15 cellular contexts compared by ENCODE assay signal in genomic region chr13:86838411-86839120, GRCh38.
DNase-seq lines count a peak whose midpoint lies in the region; ATAC-seq and TF ChIP-seq lines count a peak whose summit lies in the region.
"Had no signal": no experiment of that assay in that cellular context is flagged by ENCODE, and none has a peak within 500 bp of the region (broad histone marks: within the 10 kb centered on the region; RNA-seq: fewer than 3 reads in every experiment).

No MANE protein-coding gene starts in this region.

- no peak for TF ChIP-seq CTCF in LNCaP clone FGC (IDR thresholded peaks at IDR 0.05; ENCODE audit: control insufficient read depth, extremely low read depth, insufficient read depth)

- H3K4me3 Mint-ChIP-seq in activated T-helper 17 cell treated with anti-CD3 and anti-CD28 coated beads, Interleukin-2, amount 50 U/mL, for 72 hours: no peak overlapping the region

- ATAC-seq in activated T-helper 17 cell treated with anti-CD3 and anti-CD28 coated beads, Interleukin-2, amount 50 U/mL, for 72 hours (replicated peaks): no peak
- ATAC-seq in GM21381 (IDR thresholded peaks at IDR 0.05; ENCODE audit: unreplicated experiment): no peak
- ATAC-seq: A549 had no signal

- H3K9me3 ChIP-seq in BLaER1 treated with 17β-estradiol and CSF1 and Interleukin-3, amounts not matched to agents 10 nM and 100 nM (replicated peaks in 1 of 11): peaks cover 40 to 54% (median 49%) of the 10 kb centered on the region in 11 experiments
- H3K9me3 ChIP-seq in trophoblast cell (ENCODE audit: insufficient read depth, low read depth, low read length): peaks cover 9% of the 10 kb centered on the region
- H3K9me3 ChIP-seq: A549 had no signal

- peaks cover 14 to 22% (median 20%) of the 10 kb centered on the region in 10 experiments for H3K4me1 ChIP-seq in BLaER1 treated with 17β-estradiol and CSF1 and Interleukin-3, amounts not matched to agents 10 nM and 100 nM
- H3K4me1 ChIP-seq in trophoblast cell (ENCODE audit: control insufficient read depth in 1 of 2, insufficient read depth in 2 of 2, low read length in 2 of 2): peaks cover 5% of the 10 kb centered on the region in 2 experiments
- H3K4me1 ChIP-seq: A549 had no signal

- TF ChIP-seq POLR2A in erythroblast (IDR thresholded peaks at IDR 0.05; ENCODE audit: low read length): no peak

- peak overlapping the region; percentile 49 for H3K14ac ChIP-seq in trophoblast cell (ENCODE audit: low read length)

- no peak overlapping the region for H2AK5ac ChIP-seq in trophoblast cell (ENCODE audit: low read length)

- H3K18ac ChIP-seq in trophoblast cell (ENCODE audit: low read length): peak overlapping the region; percentile 29

- H3K79me1 ChIP-seq in trophoblast cell (ENCODE audit: low read length): no peaks in the 10 kb centered on the region

- no peak overlapping the region for H3K23ac ChIP-seq in trophoblast cell (ENCODE audit: low read length)

- no peak overlapping the region for H2BK120ac ChIP-seq in trophoblast cell (ENCODE audit: insufficient read depth, low read length, poor library complexity)

- peaks cover 2% of the 10 kb centered on the region for H3K79me2 ChIP-seq in trophoblast cell (ENCODE audit: control insufficient read depth, insufficient read depth, low read length, poor library complexity)

- no peaks in the 10 kb centered on the region for H3K4me1 Mint-ChIP-seq in activated T-helper 17 cell treated with anti-CD3 and anti-CD28 coated beads, Interleukin-2, amount 50 U/mL, for 72 hours

- no peak overlapping the region for H3K4ac ChIP-seq in trophoblast cell (ENCODE audit: low read depth, low read length)

- no peaks in the 10 kb centered on the region for H3K27me3 Mint-ChIP-seq in activated T-helper 17 cell treated with anti-CD3 and anti-CD28 coated beads, Interleukin-2, amount 50 U/mL, for 72 hours

- no peaks in the 10 kb centered on the region for H4K20me1 ChIP-seq in BLaER1 treated with 17β-estradiol and CSF1 and Interleukin-3, amounts not matched to agents 10 nM and 100 nM

- no CpG with 5 or more reads among the region's 10 CpGs for WGBS in trophoblast cell (ENCODE audit: extremely low coverage, insufficient coverage, insufficient read length)

- no peaks in the 10 kb centered on the region for H3K27me3 ChIP-seq in BLaER1 treated with 17β-estradiol and CSF1 and Interleukin-3, amounts not matched to agents 10 nM and 100 nM
- H3K27me3 ChIP-seq in trophoblast cell (ENCODE audit: insufficient read depth, low read length): no peaks in the 10 kb centered on the region

- peak overlapping the region; percentile 64 to 90 (median 77) for H3K4me2 ChIP-seq in BLaER1 treated with 17β-estradiol and CSF1 and Interleukin-3, amounts not matched to agents 10 nM and 100 nM
- no peak overlapping the region for H3K4me2 ChIP-seq in trophoblast cell (ENCODE audit: low read length)
- H3K4me2 ChIP-seq: A549 had no signal

- peak overlapping the region; percentile 13 for H4K8ac ChIP-seq in trophoblast cell (ENCODE audit: low read depth, low read length)

- DNase-seq in LNCaP clone FGC (ENCODE audit: low read depth): no peak
- DNase-seq in islet precursor cell: peak; percentile 68
- no peak for DNase-seq in trophoblast cell
- DNase-seq in erythroblast (lab: John Stamatoyannopoulos, UW): no peak
- DNase-seq in germinal center (ENCODE audit: low spot score): no peak
- DNase-seq: NCI-H1105; NCI-H2107; NCI-H510A; NCI-H748 treated with DMSO at 0.1 percent for 48 hours; NK-92 treated with Interleukin-12 subunit alpha and Interleukin-12 subunit beta, amount 100 ng/mL, for 24 hours; Right ventricle myocardium superior had no signal

- H3K4me3 ChIP-seq in BLaER1 treated with 17β-estradiol and CSF1 and Interleukin-3, amounts not matched to agents 10 nM and 100 nM: peak overlapping the region in 7 of 10 experiments; percentile 6 to 40 (median 30); a peak in 5 of 20 replicates
- peak overlapping the region; percentile 23; the same call in 1 of the 2 replicates for H3K4me3 ChIP-seq in LNCaP clone FGC (ENCODE audit: low read depth, low read length)
- no peak overlapping the region for H3K4me3 ChIP-seq in trophoblast cell (ENCODE audit: low read depth, low read length)
- H3K4me3 ChIP-seq: A549 had no signal

- no peak overlapping the region for H2AFZ ChIP-seq in trophoblast cell (ENCODE audit: insufficient read depth, low read length, poor library complexity)

- no peaks in the 10 kb centered on the region for H3K36me3 Mint-ChIP-seq in activated T-helper 17 cell treated with anti-CD3 and anti-CD28 coated beads, Interleukin-2, amount 50 U/mL, for 72 hours (ENCODE audit: low read depth)

- H3K9me3 Mint-ChIP-seq in activated T-helper 17 cell treated with anti-CD3 and anti-CD28 coated beads, Interleukin-2, amount 50 U/mL, for 72 hours: peaks cover 16% of the 10 kb centered on the region

- no peak overlapping the region for H3K27ac Mint-ChIP-seq in activated T-helper 17 cell treated with anti-CD3 and anti-CD28 coated beads, Interleukin-2, amount 50 U/mL, for 72 hours

- peaks cover 0 to 6% (median 0%) of the 10 kb centered on the region in 11 experiments; a peak in 3 of 22 replicates for H3K36me3 ChIP-seq in BLaER1 treated with 17β-estradiol and CSF1 and Interleukin-3, amounts not matched to agents 10 nM and 100 nM
- no peaks in the 10 kb centered on the region for H3K36me3 ChIP-seq in trophoblast cell (ENCODE audit: control insufficient read depth in 1 of 2, insufficient read depth in 2 of 2, low read length in 2 of 2)

- H2BK12ac ChIP-seq in trophoblast cell (ENCODE audit: low read length): peak overlapping the region; percentile 37

- peak overlapping the region in 7 of 11 experiments; percentile 15 to 48 (median 28); a peak in 6 of 22 replicates for H3K9ac ChIP-seq in BLaER1 treated with 17β-estradiol and CSF1 and Interleukin-3, amounts not matched to agents 10 nM and 100 nM
- H3K9ac ChIP-seq in trophoblast cell (ENCODE audit: low read length): no peak overlapping the region

- H3K27ac ChIP-seq in BLaER1 treated with 17β-estradiol and CSF1 and Interleukin-3, amounts not matched to agents 10 nM and 100 nM: peak overlapping the region in 10 of 11 experiments; percentile 2 to 71 (median 62); a peak in 18 of 22 replicates
- H3K27ac ChIP-seq in trophoblast cell (ENCODE audit: low read depth, low read length): no peak overlapping the region
- H3K27ac ChIP-seq: A549 had no signal

- H4K91ac ChIP-seq in trophoblast cell (ENCODE audit: low read depth, low read length): peak overlapping the region; percentile 19

- no peak overlapping the region for H2BK5ac ChIP-seq in trophoblast cell (ENCODE audit: low read depth, low read length, poor library complexity)

- no peak overlapping the region for H4K12ac ChIP-seq in trophoblast cell (ENCODE audit: low read depth, low read length)
